Comparison of ENCODE assay signal across 8 cellular contexts in genomic region chr1:62687421-62687902, GRCh38. TPM values are rescaled to one million over a fixed set of nuclear protein-coding genes. Genes with fewer than 3 reads are reported as not detected.
DNase-seq lines count a peak whose midpoint lies in the region; ATAC-seq and TF ChIP-seq lines count a peak whose summit lies in the region.

No MANE protein-coding gene starts in this region.

- TF ChIP-seq EP300 in stomach (IDR thresholded peaks at IDR 0.05): no peak

- H3K4me1 ChIP-seq in mesodermal cell (ENCODE audit: control insufficient read depth, insufficient read depth, low read length, poor library complexity, severe bottlenecking) (peaks cover 19% of the 10 kb centered on the region), stomach (peaks cover 36 to 81% (median 64%) of the 10 kb centered on the region in 4 donors)

- H3K27ac ChIP-seq in mesodermal cell (ENCODE audit: low read depth, low read length, severe bottlenecking): peak overlapping the region; percentile 89
- peak overlapping the region; percentile 88 to 97 (median 93) for H3K27ac ChIP-seq in stomach

- 1 to 2% methylated on average over 12 to 19 of the region's 33 CpGs for WGBS in mesodermal cell (ENCODE audit: insufficient coverage in 2 of 2), 2 experiments
- 0 to 3% (median 1%) methylated on average over 25 to 33 of the region's 33 CpGs for WGBS in stomach, 5 donors

- H3K36me3 Mint-ChIP-seq in endothelial cell (ENCODE audit: low read depth, unreplicated experiment): no peaks in the 10 kb centered on the region

- H3K36me3 ChIP-seq in mesodermal cell (ENCODE audit: control insufficient read depth, insufficient read depth, low read length) (peaks cover 3% of the 10 kb centered on the region), stomach (no peaks in the 10 kb centered on the region)

- H3K27ac Mint-ChIP-seq in endothelial cell (ENCODE audit: unreplicated experiment): peak overlapping the region; percentile 85

- no peak for TF ChIP-seq POLR2A in stomach (IDR thresholded peaks at IDR 0.05)

- H3K4me1 Mint-ChIP-seq in endothelial cell (ENCODE audit: unreplicated experiment): peaks cover 18% of the 10 kb centered on the region

- no peaks in the 10 kb centered on the region for H3K9me3 ChIP-seq in mesodermal cell (ENCODE audit: control insufficient read depth, low read length)
- H3K9me3 ChIP-seq in stomach: no peaks in the 10 kb centered on the region

- H3K9me3 Mint-ChIP-seq in endothelial cell (ENCODE audit: unreplicated experiment): no peaks in the 10 kb centered on the region

- intact Hi-C loops in stomach (cut with DNase I; ENCODE audit: low total_unique reads): no loop called here

- TF ChIP-seq CTCF in endothelial cell (IDR thresholded peaks at IDR 0.05; ENCODE audit: unreplicated experiment) (no peak), stomach (IDR thresholded peaks at IDR 0.05) (no peak)

- ATAC-seq in HG02623 (IDR thresholded peaks at IDR 0.05; ENCODE audit: unreplicated experiment): peak; percentile 27

- H3K4me3 ChIP-seq in mesodermal cell (ENCODE audit: extremely low read depth, insufficient read depth, low read length, poor library complexity, severe bottlenecking) (peak overlapping the region; percentile 71), stomach (peak overlapping the region; percentile 65 to 94 (median 84))

- peak; percentile 73 for DNase-seq in NCI-H82 (lab: John Stamatoyannopoulos, UW)
- DNase-seq in NCI-H82 treated with DMSO at 0.1 percent for 48 hours (lab: John Stamatoyannopoulos, UW; ENCODE audit: unreplicated experiment): no peak
- DNase-seq in NCI-H1092 treated with DMSO at 0.1 percent for 48 hours (lab: John Stamatoyannopoulos, UW): peak; percentile 55
- DNase-seq in activated CD4-positive, alpha-beta T cell treated with anti-CD3 and anti-CD28 coated beads, Interleukin-2, amount 50 U/mL, for 4 hours: peak; percentile 2 to 9
- no peak for DNase-seq in endothelial cell (ENCODE audit: low spot score)
- peak; percentile 29 for DNase-seq in stomach

- H3K27me3 ChIP-seq in stomach: no peaks in the 10 kb centered on the region

- peaks cover 5% of the 10 kb centered on the region for H3K27me3 Mint-ChIP-seq in endothelial cell (ENCODE audit: unreplicated experiment)

- peak overlapping the region; percentile 94 for H3K4me3 Mint-ChIP-seq in endothelial cell (ENCODE audit: unreplicated experiment)

RNA-seq across cellular contexts. Expression of gene DOCK7, which starts 0.7 kb away (rescaled TPM):
- total RNA-seq in endothelial cell (ENCODE audit: unreplicated experiment) (28.0 TPM), stomach (100 to 1,000 TPM in 1 of 5 donors, 10 to 100 TPM in 4; 21.0 to 118 (median 74.2) TPM)
- 51.5 TPM for polyA plus RNA-seq in mesodermal cell (2013, experiment 1 of 2)
- 46.2 TPM for polyA plus RNA-seq in mesodermal cell (2013, experiment 2 of 2)
- polyA plus RNA-seq in stomach: 10 to 100 TPM in 1 of 3 donors, 1 to 10 TPM in 2; 4.7 to 15.9 (median 8.9) TPM

Comparison
In these comparisons a context has a peak if more than half of its experiments do, and no peak if none do; other contexts are left out.
1. DNase-seq: peak in NCI-H82 (single experiment), NCI-H1092 treated with DMSO at 0.1 percent for 48 hours (single experiment), activated CD4-positive, alpha-beta T cell treated with anti-CD3 and anti-CD28 coated beads, Interleukin-2, amount 50 U/mL, for 4 hours (2 of 2) and stomach (single experiment); none in NCI-H82 treated with DMSO at 0.1 percent for 48 hours (single experiment) and endothelial cell (single experiment).